Comparison of ENCODE assay signal across 8 cellular contexts in the genomic region with DNA sequence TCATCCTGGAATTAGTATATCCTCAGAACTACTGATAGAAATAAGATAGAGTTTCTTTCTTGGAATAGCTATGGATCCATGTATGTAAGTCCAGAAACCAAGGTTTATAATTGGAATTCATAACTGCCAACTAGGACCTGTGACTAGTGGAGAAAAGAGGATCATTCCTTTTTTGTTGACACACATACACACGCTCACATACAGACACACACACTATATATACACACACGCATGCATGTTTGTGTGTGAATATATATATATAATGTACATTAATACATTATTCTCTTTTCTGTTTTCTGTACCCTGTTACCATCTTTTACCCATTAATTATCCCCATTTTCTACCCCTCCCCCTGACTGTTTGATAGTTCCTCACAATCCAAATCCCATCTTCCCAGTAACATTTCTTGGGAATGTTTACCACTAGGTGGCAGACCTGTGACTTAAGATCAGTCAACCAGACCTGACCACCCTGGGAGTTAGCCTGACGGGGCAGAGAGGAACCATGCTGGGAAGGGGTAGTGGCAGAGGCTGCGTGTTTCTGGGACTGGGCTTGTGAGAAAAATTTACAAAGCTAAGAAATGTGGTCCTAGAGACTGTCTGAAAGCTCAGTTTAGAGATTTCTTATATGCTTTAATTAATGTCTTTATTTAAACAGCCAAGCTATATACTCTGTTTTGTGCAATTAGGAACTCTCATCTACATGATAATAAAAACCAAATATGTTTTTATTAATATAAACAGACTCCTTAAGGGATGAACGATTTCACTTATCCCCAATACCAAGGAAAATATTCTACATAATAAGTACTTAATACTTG.
DNase-seq lines count a peak whose midpoint lies in the region; ATAC-seq and TF ChIP-seq lines count a peak whose summit lies in the region.

No MANE protein-coding gene starts in this region.

- no peak overlapping the region for H3K4me3 ChIP-seq in KMS-11 (IDR thresholded peaks at IDR 0.05; ENCODE audit: insufficient read depth, low read depth, low read length)

- no peaks in the 10 kb centered on the region for H3K79me2 ChIP-seq in KMS-11 (ENCODE audit: insufficient read depth, low read depth)

- H2AFZ ChIP-seq in KMS-11 (ENCODE audit: low read depth) = no peak overlapping the region

- peaks cover 12% of the 10 kb centered on the region for H3K27me3 Mint-ChIP-seq in osteocyte (ENCODE audit: unreplicated experiment)

- TF ChIP-seq CTCF in KMS-11 (conservative IDR thresholded peaks at IDR 0.05; ENCODE audit: low read depth, low read length) (peak; percentile 87), osteocyte (IDR thresholded peaks at IDR 0.05) (peak; percentile 67)

- peak; percentile 70 for ATAC-seq in GM18909 (IDR thresholded peaks at IDR 0.05; ENCODE audit: poor library complexity, unreplicated experiment)

- no peak overlapping the region for H3K9ac ChIP-seq in KMS-11

- H3K36me3 Mint-ChIP-seq in osteocyte (ENCODE audit: unreplicated experiment) = no peaks in the 10 kb centered on the region

- no peaks in the 10 kb centered on the region for H4K20me1 ChIP-seq in KMS-11 (ENCODE audit: insufficient read depth)

- no peak overlapping the region for H3K27ac Mint-ChIP-seq in osteocyte (ENCODE audit: unreplicated experiment)

- no peak overlapping the region for H3K4me2 ChIP-seq in KMS-11

- H3K4me3 Mint-ChIP-seq in osteocyte (ENCODE audit: unreplicated experiment) = no peak overlapping the region

- H3K36me3 ChIP-seq in KMS-11 (ENCODE audit: insufficient read depth) = no peaks in the 10 kb centered on the region

- H3K4me1 ChIP-seq in KMS-11 (ENCODE audit: low read depth, poor library complexity, severe bottlenecking) = no peaks in the 10 kb centered on the region

- no peaks in the 10 kb centered on the region for H3K27me3 ChIP-seq in KMS-11 (ENCODE audit: insufficient read depth, low read depth)

- no peak overlapping the region for H3K27ac ChIP-seq in KMS-11

- no peaks in the 10 kb centered on the region for H3K9me3 Mint-ChIP-seq in osteocyte (ENCODE audit: unreplicated experiment)

- no peaks in the 10 kb centered on the region for H3K4me1 Mint-ChIP-seq in osteocyte (ENCODE audit: unreplicated experiment)

- DNase-seq in Ammon's horn (ENCODE audit: low spot score) (peak; percentile 74), RPMI8226 (peak; percentile 37), fibroblast of peridontal ligament (ENCODE audit: extremely low read depth) (peak; percentile 83), osteocyte (ENCODE audit: extremely low spot score, unreplicated experiment) (no peak)
- DNase-seq in stimulated activated CD4-positive, alpha-beta T cell treated with anti-CD3 and anti-CD28 coated beads, Interleukin-2, amount 100 ng/mL, for 24 hours = no peak
- DNase-seq in effector CD8-positive, alpha-beta T cell (lab: John Stamatoyannopoulos, UW) = no peak

Comparison
In these comparisons a context has a peak if more than half of its experiments do, and no peak if none do; other contexts are left out.
1. DNase-seq: peak in Ammon's horn (single experiment), RPMI8226 (single experiment) and fibroblast of peridontal ligament (single experiment); none in osteocyte (single experiment), stimulated activated CD4-positive, alpha-beta T cell treated with anti-CD3 and anti-CD28 coated beads, Interleukin-2, amount 100 ng/mL, for 24 hours (0 of 2) and effector CD8-positive, alpha-beta T cell (single experiment).